In the genomic region with DNA sequence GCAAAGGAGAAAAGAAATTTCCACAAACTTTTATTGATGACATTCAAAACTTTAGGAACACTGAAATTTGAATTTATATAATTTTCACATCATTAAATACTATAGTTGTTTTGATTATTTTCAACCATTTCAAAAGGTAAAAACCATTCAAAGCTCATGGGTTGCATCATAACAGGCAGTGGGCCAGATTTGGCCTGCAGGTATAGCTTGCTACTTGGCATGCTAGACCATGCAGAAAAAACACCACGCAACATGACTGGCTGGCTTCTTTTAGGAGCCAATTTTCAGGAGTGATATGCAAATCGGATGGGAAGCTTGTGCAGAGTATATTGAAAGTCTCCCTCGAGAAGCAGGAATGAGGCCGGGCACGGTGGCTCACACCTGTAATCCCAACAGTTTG, we compare ENCODE assay signal across 29 cellular contexts.
"Had no signal": no experiment of that assay in that cellular context is flagged by ENCODE, and none has a peak within 500 bp of the region (broad histone marks: within the 10 kb centered on the region; RNA-seq: fewer than 3 reads in every experiment).

No MANE protein-coding gene starts in this region.

- H3K4me3 ChIP-seq: dorsolateral prefrontal cortex, esophagus squamous epithelium, heart right ventricle, lung, sigmoid colon, smooth muscle cell, testis, vagina had no signal

- ATAC-seq: activated CD8-positive, alpha-beta memory T cell treated with anti-CD3 and anti-CD28 coated beads, Interleukin-2, amount 10 ng/mL, durations not matched to agents 7 days and 5 days; activated CD8-positive, alpha-beta T cell treated with anti-CD3 and anti-CD28 coated beads for 36 hours; activated naive CD4-positive, alpha-beta T cell treated with anti-CD3 and anti-CD28 coated beads, Interleukin-2, amount 50 U/mL, for 72 hours; effector memory CD8-positive, alpha-beta T cell; heart right ventricle; left colon; naive thymus-derived CD4-positive, alpha-beta T cell; stimulated activated memory B cell treated with anti-CD40 and anti-IgM and Interleukin-4, amounts not matched to agents 10 μg/mL and 1 μg/mL and 100 μg/mL, for 72 hours; T-helper 17 cell had no signal

- H3K4me1 Mint-ChIP-seq: neural crest cell; stimulated activated memory B cell treated with anti-CD40 and anti-IgM and Interleukin-4, amounts not matched to agents 10 μg/mL and 1 μg/mL and 100 μg/mL, for 72 hours had no signal

- H3K27me3 ChIP-seq: brain microvascular endothelial cell, dorsolateral prefrontal cortex, esophagus squamous epithelium, heart right ventricle, sigmoid colon, testis, vagina had no signal

- H3K36me3 Mint-ChIP-seq: stimulated activated memory B cell treated with anti-CD40 and anti-IgM and Interleukin-4, amounts not matched to agents 10 μg/mL and 1 μg/mL and 100 μg/mL, for 72 hours; type B pancreatic cell had no signal

- H3K27ac Mint-ChIP-seq: activated CD4-positive, alpha-beta T cell treated with anti-CD3 and anti-CD28 coated beads, Interleukin-2, amount 10 ng/mL, durations not matched to agents 24 days and 14 days; activated CD8-positive, alpha-beta memory T cell treated with anti-CD3 and anti-CD28 coated beads, Interleukin-2, amount 10 ng/mL, durations not matched to agents 7 days and 5 days; activated CD8-positive, alpha-beta T cell treated with anti-CD3 and anti-CD28 coated beads for 36 hours; activated T-helper 1 cell treated with anti-CD3 and anti-CD28 coated beads, Interleukin-12 subunit alpha, Interleukin-12 subunit beta, Interleukin-2, Interleukin-4 antibody, amounts not matched to agents 30 ng/mL and 10 ng/mL and 1 ng/mL, durations not matched to agents 14 hours and 24 hours and 36 hours; effector memory CD8-positive, alpha-beta T cell; naive thymus-derived CD4-positive, alpha-beta T cell; stimulated activated memory B cell treated with anti-CD40 and anti-IgM and Interleukin-4, amounts not matched to agents 10 μg/mL and 1 μg/mL and 100 μg/mL, for 72 hours; type B pancreatic cell had no signal

- FAIRE-seq: colon, endothelial cell of umbilical vein, keratinocyte had no signal

- H3K4me1 ChIP-seq: heart right ventricle, sigmoid colon, testis had no signal

- H3K27me3 Mint-ChIP-seq: activated CD8-positive, alpha-beta T cell treated with anti-CD3 and anti-CD28 coated beads for 36 hours; type B pancreatic cell had no signal

- H3K9me3 Mint-ChIP-seq: activated CD4-positive, alpha-beta T cell treated with anti-CD3 and anti-CD28 coated beads, Interleukin-2, amount 10 ng/mL, durations not matched to agents 24 days and 14 days; activated CD8-positive, alpha-beta T cell treated with anti-CD3 and anti-CD28 coated beads for 36 hours; activated T-helper 1 cell treated with anti-CD3 and anti-CD28 coated beads, Interleukin-12 subunit alpha, Interleukin-12 subunit beta, Interleukin-2, Interleukin-4 antibody, amounts not matched to agents 30 ng/mL and 10 ng/mL and 1 ng/mL, durations not matched to agents 14 hours and 24 hours and 36 hours; central memory CD8-positive, alpha-beta T cell; effector memory CD8-positive, alpha-beta T cell; stimulated activated memory B cell treated with anti-CD40 and anti-IgM and Interleukin-4, amounts not matched to agents 10 μg/mL and 1 μg/mL and 100 μg/mL, for 72 hours had no signal

- H3K4me2 ChIP-seq: smooth muscle cell had no signal

- H3K4me3 Mint-ChIP-seq: activated CD4-positive, alpha-beta T cell treated with anti-CD3 and anti-CD28 coated beads, Interleukin-2, amount 10 ng/mL, durations not matched to agents 24 days and 14 days; activated CD8-positive, alpha-beta memory T cell treated with anti-CD3 and anti-CD28 coated beads, Interleukin-2, amount 10 ng/mL, durations not matched to agents 7 days and 5 days; activated CD8-positive, alpha-beta T cell treated with anti-CD3 and anti-CD28 coated beads for 36 hours; activated T-helper 1 cell treated with anti-CD3 and anti-CD28 coated beads, Interleukin-12 subunit alpha, Interleukin-12 subunit beta, Interleukin-2, Interleukin-4 antibody, amounts not matched to agents 30 ng/mL and 10 ng/mL and 1 ng/mL, durations not matched to agents 14 hours and 24 hours and 36 hours; central memory CD8-positive, alpha-beta T cell; effector memory CD8-positive, alpha-beta T cell; naive thymus-derived CD4-positive, alpha-beta T cell; neural crest cell; stimulated activated memory B cell treated with anti-CD40 and anti-IgM and Interleukin-4, amounts not matched to agents 10 μg/mL and 1 μg/mL and 100 μg/mL, for 72 hours; T-helper 17 cell; type B pancreatic cell had no signal

- H3K9me3 ChIP-seq: esophagus squamous epithelium, sigmoid colon, testis, vagina had no signal

- H3K36me3 ChIP-seq: brain microvascular endothelial cell, esophagus squamous epithelium, heart right ventricle, sigmoid colon, vagina had no signal

- DNase-seq: activated CD4-positive, alpha-beta T cell treated with anti-CD3 and anti-CD28 coated beads, Interleukin-2, amount 10 ng/mL, durations not matched to agents 24 days and 14 days; activated CD8-positive, alpha-beta memory T cell treated with anti-CD3 and anti-CD28 coated beads, Interleukin-2, amount 10 ng/mL, durations not matched to agents 7 days and 5 days; activated CD8-positive, alpha-beta T cell treated with anti-CD3 and anti-CD28 coated beads for 36 hours; activated gamma-delta T cell treated with Interleukin-2 at 50 U/mL for 16 hours; aorta; brain microvascular endothelial cell; dorsolateral prefrontal cortex; effector memory CD8-positive, alpha-beta T cell; esophagus squamous epithelium; heart right ventricle; left colon; naive thymus-derived CD4-positive, alpha-beta T cell; occipital lobe; sigmoid colon; stimulated activated CD4-positive, alpha-beta T cell treated with anti-CD3 and anti-CD28 coated beads, Interleukin-15, amount 100 ng/mL, for 24 hours; T-helper 17 cell; testis had no signal

- H3K27ac ChIP-seq: brain microvascular endothelial cell, dorsolateral prefrontal cortex, esophagus squamous epithelium, heart right ventricle, sigmoid colon, testis, vagina had no signal
